In the genomic region with DNA sequence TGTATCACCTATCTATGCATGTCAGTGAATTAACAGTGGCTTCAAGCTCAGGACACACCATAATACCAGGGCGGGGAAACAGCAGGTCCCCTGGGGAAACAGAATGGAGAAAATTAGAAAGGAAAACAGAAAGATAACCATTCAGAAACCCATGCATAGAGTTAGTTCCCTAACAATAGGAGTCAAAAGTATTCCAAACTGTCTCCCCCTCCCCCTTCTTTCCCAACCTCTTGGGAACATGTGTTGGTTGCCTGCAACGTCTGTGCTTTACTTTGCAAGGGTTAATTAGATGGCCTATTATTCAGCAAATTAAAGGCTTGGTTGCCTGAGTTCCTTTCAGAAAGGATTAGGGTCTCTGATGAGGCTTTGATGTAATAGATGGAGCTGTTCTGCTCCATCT, we compare ENCODE assay signal across 19 cellular contexts.
A peak's percentile ranks its signal among the peaks of the same experiment; 100 is the strongest.
DNase-seq lines count a peak whose midpoint lies in the region; ATAC-seq and TF ChIP-seq lines count a peak whose summit lies in the region.
"Had no signal": no experiment of that assay in that cellular context is flagged by ENCODE, and none has a peak within 500 bp of the region (broad histone marks: within the 10 kb centered on the region; RNA-seq: fewer than 3 reads in every experiment).

No MANE protein-coding gene starts in this region.

- H3K9me3 ChIP-seq in Karpas-422 (ENCODE audit: low read length): no peaks in the 10 kb centered on the region
- H3K9me3 ChIP-seq: esophagus muscularis mucosa had no signal

- DNase-seq in DMS153 treated with DMSO at 0.1 percent for 48 hours (lab: John Stamatoyannopoulos, UW; ENCODE audit: unreplicated experiment): peak; percentile 17
- DNase-seq in DMS153 (lab: John Stamatoyannopoulos, UW): no peak
- DNase-seq in Karpas-422: peak; percentile 12
- DNase-seq in NCI-H69 (lab: John Stamatoyannopoulos, UW): peak; percentile 95
- no peak for DNase-seq in glutamatergic neuron
- no peak for DNase-seq in AG08396 (ENCODE audit: low spot score)
- DNase-seq: 8988T; dermis blood vessel endothelial cell; NCI-H526; occipital lobe; stimulated activated CD4-positive, alpha-beta T cell treated with anti-CD3 and anti-CD28 coated beads, Interleukin-4, amount 100 ng/mL, for 24 hours; trophoblast cell had no signal

- H3K4me3 Mint-ChIP-seq in glutamatergic neuron (ENCODE audit: unreplicated experiment): no peak overlapping the region
- H3K4me3 Mint-ChIP-seq: activated naive CD4-positive, alpha-beta T cell treated with anti-CD3 and anti-CD28 coated beads for 36 hours; mesothelial cell of epicardium had no signal

- no peaks in the 10 kb centered on the region for H4K20me1 ChIP-seq in Karpas-422 (ENCODE audit: insufficient read depth, low read depth, low read length)

- ATAC-seq in GM21825 (IDR thresholded peaks at IDR 0.05; ENCODE audit: unreplicated experiment) (no peak), HG03521 (IDR thresholded peaks at IDR 0.05; ENCODE audit: unreplicated experiment) (no peak)

- H3K4me3 ChIP-seq in Karpas-422 (ENCODE audit: low read length): no peak overlapping the region
- H3K4me3 ChIP-seq: esophagus muscularis mucosa had no signal

- no peaks in the 10 kb centered on the region for H3K4me1 ChIP-seq in Karpas-422 (ENCODE audit: low read length)
- H3K4me1 ChIP-seq: esophagus muscularis mucosa had no signal

- no peak overlapping the region for H3K9ac ChIP-seq in Karpas-422 (ENCODE audit: low read length)

- no peaks in the 10 kb centered on the region for H3K36me3 ChIP-seq in Karpas-422 (ENCODE audit: insufficient read depth, low read length)
- H3K36me3 ChIP-seq: esophagus muscularis mucosa had no signal

- H3K79me2 ChIP-seq in Karpas-422 (ENCODE audit: low read length): no peaks in the 10 kb centered on the region

- H3K4me1 Mint-ChIP-seq in glutamatergic neuron (ENCODE audit: low read depth, unreplicated experiment): peaks cover 16% of the 10 kb centered on the region

- H3K9me2 ChIP-seq in Karpas-422 (replicated peaks; ENCODE audit: insufficient read depth, low read length): no peaks in the 10 kb centered on the region

- no peaks in the 10 kb centered on the region for H3K36me3 Mint-ChIP-seq in glutamatergic neuron (ENCODE audit: unreplicated experiment)
- H3K36me3 Mint-ChIP-seq: mesothelial cell of epicardium had no signal

- no peaks in the 10 kb centered on the region for H3K27me3 ChIP-seq in Karpas-422 (ENCODE audit: low read length)

- H3K9me3 Mint-ChIP-seq in glutamatergic neuron (ENCODE audit: unreplicated experiment): peaks cover 3% of the 10 kb centered on the region
- H3K9me3 Mint-ChIP-seq: activated naive CD4-positive, alpha-beta T cell treated with anti-CD3 and anti-CD28 coated beads for 36 hours; mesothelial cell of epicardium had no signal

- H3K27ac Mint-ChIP-seq in glutamatergic neuron (ENCODE audit: unreplicated experiment): peak overlapping the region; percentile 79
- H3K27ac Mint-ChIP-seq: activated naive CD4-positive, alpha-beta T cell treated with anti-CD3 and anti-CD28 coated beads for 36 hours; mesothelial cell of epicardium had no signal

- no peak for TF ChIP-seq CTCF in glutamatergic neuron (IDR thresholded peaks at IDR 0.05; ENCODE audit: partially characterized antibody, unreplicated experiment)

- H3K27ac ChIP-seq in Karpas-422 (ENCODE audit: low read length): no peak overlapping the region
- H3K27ac ChIP-seq: esophagus muscularis mucosa, RWPE1, VCaP had no signal

- H3K27me3 Mint-ChIP-seq in glutamatergic neuron (ENCODE audit: unreplicated experiment): peaks cover 1% of the 10 kb centered on the region

- H3K4me2 ChIP-seq in Karpas-422 (ENCODE audit: low read depth, low read length, poor library complexity, severe bottlenecking): no peak overlapping the region

- H2AFZ ChIP-seq in Karpas-422 (ENCODE audit: low read length): no peak overlapping the region

Comparison
In these comparisons a context has a peak if more than half of its experiments do, and no peak if none do; other contexts are left out.
1. DNase-seq: peak in DMS153 treated with DMSO at 0.1 percent for 48 hours (single experiment), Karpas-422 (single experiment) and NCI-H69 (single experiment); none in DMS153 (single experiment), glutamatergic neuron (single experiment) and AG08396 (single experiment).